In the genomic region with DNA sequence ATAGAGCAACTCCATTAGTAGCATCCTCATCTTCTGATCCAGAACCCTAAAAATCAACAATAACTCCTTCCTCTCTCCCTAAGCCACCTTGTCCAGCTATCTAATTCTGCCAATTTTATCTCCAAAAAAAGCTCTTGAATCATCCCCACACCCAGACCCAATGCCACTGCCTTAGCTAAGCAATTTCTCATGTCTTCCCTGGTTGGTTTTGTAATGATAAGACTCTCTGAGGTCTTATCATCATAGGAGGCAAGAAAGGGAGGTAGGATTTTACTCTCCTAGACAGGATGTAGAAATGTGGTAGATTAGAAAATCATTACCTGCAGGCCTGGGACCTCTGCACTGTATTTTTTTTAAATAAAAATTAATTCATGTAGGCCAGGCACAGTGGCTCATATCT, we compare ENCODE assay signal across 6 cellular contexts.
"Had no signal": no experiment of that assay in that cellular context is flagged by ENCODE, and none has a peak within 500 bp of the region (broad histone marks: within the 10 kb centered on the region; RNA-seq: fewer than 3 reads in every experiment).

No MANE protein-coding gene starts in this region.

- H3K4me1 Mint-ChIP-seq: IgD-negative memory B cell had no signal

- ATAC-seq: GM23338, HepG2 had no signal

- H3K36me3 Mint-ChIP-seq: IgD-negative memory B cell had no signal

- H3K27ac Mint-ChIP-seq: GM23338, H9, IgD-negative memory B cell had no signal

- H3K4me3 Mint-ChIP-seq: GM23338, H9, IgD-negative memory B cell had no signal

- DNase-seq: H9, HCEC 1CT, KG1 had no signal
